In the genomic region with DNA sequence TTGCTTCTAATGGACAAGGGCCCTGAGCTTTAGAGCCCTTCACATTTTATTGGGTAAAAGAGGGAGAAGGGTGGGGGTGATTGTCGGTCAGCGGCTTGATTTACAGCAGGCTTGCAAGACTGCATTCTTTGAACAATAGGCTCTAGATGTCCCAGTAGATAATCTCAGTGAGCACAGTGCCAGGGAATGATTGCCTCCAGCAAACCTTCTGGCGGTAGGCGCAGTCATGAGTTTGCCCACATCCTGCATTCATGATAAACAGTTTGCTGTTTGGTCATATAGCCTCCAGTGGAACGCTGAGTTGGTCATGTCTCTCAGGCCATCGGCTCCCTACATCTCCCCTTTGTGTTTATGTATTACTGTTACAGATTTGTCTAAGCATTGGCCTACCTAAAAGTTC, we compare ENCODE assay signal across 9 cellular contexts. TPM values are rescaled to one million over a fixed set of nuclear protein-coding genes. Genes with fewer than 3 reads are reported as not detected.
"Had no signal": no experiment of that assay in that cellular context is flagged by ENCODE, and none has a peak within 500 bp of the region (broad histone marks: within the 10 kb centered on the region; RNA-seq: fewer than 3 reads in every experiment).

No MANE protein-coding gene starts in this region.

- H3K9me3 ChIP-seq: HAP-1 had no signal

- H3K9ac ChIP-seq: GM23248 had no signal

- H3K27ac ChIP-seq: GM23248 had no signal

- DNase-seq: GM23248, GOT3, H7, IMR-90 had no signal

- ATAC-seq: HCT116, K562 had no signal

- H3K36me3 ChIP-seq: HAP-1 had no signal

- H2AFZ ChIP-seq: GM23248 had no signal

- H3K4me1 ChIP-seq: HAP-1 had no signal

- H3K4me3 ChIP-seq: GM23248, HAP-1, K562 had no signal

RNA-seq across cellular contexts. Expression of gene ZNF528, which starts 12.6 kb away (rescaled TPM):
- total RNA-seq: HT-29 had no signal

RNA-seq across cellular contexts. Expression of gene ZNF534, which starts 18.7 kb away (rescaled TPM):
- total RNA-seq: GM23248, H4, H7, HT-29, IMR-90 had no signal
- polyA plus RNA-seq: IMR-90 had no signal

RNA-seq across cellular contexts. Expression of gene ZNF880, which starts 40.6 kb away (rescaled TPM):
- total RNA-seq: HT-29 had no signal

RNA-seq across cellular contexts. Expression of gene ZNF578, which starts 43.1 kb away (rescaled TPM):
- total RNA-seq: HT-29 had no signal
